In the genomic region with DNA sequence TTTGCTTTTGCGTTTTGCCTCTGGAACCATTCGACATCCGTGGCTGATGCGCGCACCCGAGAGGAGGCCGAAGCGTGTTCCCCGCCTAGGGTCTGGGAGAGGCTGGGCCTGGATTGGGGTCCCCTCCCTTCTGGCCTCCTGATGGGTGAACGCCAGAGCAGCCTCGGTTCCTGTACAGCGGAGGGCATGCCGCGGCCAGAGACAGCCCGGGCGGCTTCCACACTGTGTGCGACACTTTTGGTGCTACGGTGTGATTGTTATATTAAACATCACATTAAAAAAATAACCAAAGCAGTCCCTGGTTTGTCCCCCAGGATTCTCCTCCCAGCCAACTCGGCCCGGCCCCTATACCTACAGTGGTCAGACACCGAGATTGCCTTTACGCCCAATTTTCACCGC, we compare ENCODE assay signal across 9 cellular contexts. TPM values are rescaled to one million over a fixed set of nuclear protein-coding genes. Genes with fewer than 3 reads are reported as not detected.
A peak's percentile ranks its signal among the peaks of the same experiment; 100 is the strongest.
DNase-seq lines count a peak whose midpoint lies in the region; ATAC-seq and TF ChIP-seq lines count a peak whose summit lies in the region.
"Had no signal": no experiment of that assay in that cellular context is flagged by ENCODE, and none has a peak within 500 bp of the region (broad histone marks: within the 10 kb centered on the region; RNA-seq: fewer than 3 reads in every experiment).

No MANE protein-coding gene starts in this region.

- no peak for ATAC-seq in GM19023 (IDR thresholded peaks at IDR 0.05; ENCODE audit: unreplicated experiment)

- H2AFZ ChIP-seq in ACC112 (ENCODE audit: low read length, unreplicated experiment): peak overlapping the region; percentile 87

- H3K4me3 Mint-ChIP-seq in MCF 10A (ENCODE audit: unreplicated experiment): peak overlapping the region; percentile 84

- no peaks in the 10 kb centered on the region for H3K9me3 Mint-ChIP-seq in MCF 10A (ENCODE audit: unreplicated experiment)

- intact Hi-C loops in MCF 10A (cut with micrococcal nuclease): no loop called here

- BruUV-seq in MCF 10A (replicated peaks; lab: Mats Ljungman, UMichigan): no TSS peak

- H3K27ac ChIP-seq in ACC112 (ENCODE audit: low read depth, low read length): no peak overlapping the region
- no peak overlapping the region for H3K27ac ChIP-seq in HL-60 (replicated peaks)
- peak overlapping the region; percentile 64 for H3K27ac ChIP-seq in muscle layer of colon (ENCODE audit: low read depth, low read length)
- H3K27ac ChIP-seq: SJSA1 had no signal

- DNase-seq in HL-60 (ENCODE audit: low read depth in 1 of 2, low spot score in 1 of 2) (no peak), MCF 10A (ENCODE audit: unreplicated experiment) (no peak), SKM-1 (lab: John Stamatoyannopoulos, UW; ENCODE audit: unreplicated experiment) (no peak), AG20443 (ENCODE audit: low spot score) (no peak), SK-N-DZ (ENCODE audit: low spot score) (no peak)

- TF ChIP-seq CTCF in HL-60 (IDR thresholded peaks at IDR 0.05; ENCODE audit: insufficient read depth, low read length): no peak
- TF ChIP-seq CTCF in MCF 10A (IDR thresholded peaks at IDR 0.05; ENCODE audit: unreplicated experiment): no peak

- POLR2A ChIA-PET in MCF 10A (lab: Yijun Ruan, JAX): interaction anchor here (1.0 to 4.4 kb wide), 4 partner anchors 11 to 493 kb away, joined by 3 to 65 read pairs (median 5); partner anchors contain the start of gene HOXA6

- H3K9ac ChIP-seq in muscle layer of colon (ENCODE audit: low read length): no peak overlapping the region

- peak overlapping the region; percentile 43 for H3K27ac Mint-ChIP-seq in MCF 10A (ENCODE audit: low read depth, unreplicated experiment)

- no peaks in the 10 kb centered on the region for H3K36me3 ChIP-seq in ACC112 (ENCODE audit: insufficient read depth, low read length)
- no peaks in the 10 kb centered on the region for H3K36me3 ChIP-seq in muscle layer of colon (ENCODE audit: insufficient read depth, low read length)

- peak overlapping the region; percentile 80 for H3K4me3 ChIP-seq in ACC112 (ENCODE audit: low read depth, low read length)
- H3K4me3 ChIP-seq in HL-60 (replicated peaks; ENCODE audit: insufficient read depth, low read length): peak overlapping the region; percentile 74
- peak overlapping the region; percentile 38 to 71 for H3K4me3 ChIP-seq in muscle layer of colon (ENCODE audit: low read depth in 1 of 2, low read length in 2 of 2)

- H3K79me2 ChIP-seq in ACC112 (ENCODE audit: control insufficient read depth, insufficient read depth, low read length, unreplicated experiment): no peaks in the 10 kb centered on the region

- H3K4me1 Mint-ChIP-seq in MCF 10A (ENCODE audit: insufficient read depth, unreplicated experiment): peaks cover 12% of the 10 kb centered on the region

- H3K4me1 ChIP-seq in ACC112 (ENCODE audit: control insufficient read depth, insufficient read depth, low read length, unreplicated experiment) (no peaks in the 10 kb centered on the region), muscle layer of colon (ENCODE audit: insufficient read depth, low read length) (peaks cover 11% of the 10 kb centered on the region)

- H3K27me3 ChIP-seq in ACC112 (ENCODE audit: insufficient read depth, low read length): peaks cover 95% of the 10 kb centered on the region
- peaks cover 53% of the 10 kb centered on the region for H3K27me3 ChIP-seq in HL-60 (ENCODE audit: insufficient read depth, poor library complexity, severe bottlenecking)
- peaks cover 0 to 17% of the 10 kb centered on the region in 2 donors for H3K27me3 ChIP-seq in muscle layer of colon (ENCODE audit: control insufficient read depth in 1 of 2, insufficient read depth in 2 of 2, low read length in 2 of 2)
- H3K27me3 ChIP-seq: SJSA1 had no signal

- CTCF ChIA-PET in MCF 10A (lab: Yijun Ruan, JAX): interaction anchor here (0.6 to 3.5 kb wide), 12 partner anchors 10 to 956 kb away, joined by 3 to 57 read pairs (median 6); partner anchors contain the start of genes HOXA3 and HOXA6

- no peaks in the 10 kb centered on the region for H3K27me3 Mint-ChIP-seq in MCF 10A (ENCODE audit: insufficient read depth, unreplicated experiment)

- H3K36me3 Mint-ChIP-seq in MCF 10A (ENCODE audit: insufficient read depth, unreplicated experiment): peaks cover 15% of the 10 kb centered on the region

- no peaks in the 10 kb centered on the region for H3K9me3 ChIP-seq in muscle layer of colon (ENCODE audit: low read length)
- H3K9me3 ChIP-seq: SJSA1 had no signal

RNA-seq across cellular contexts. Expression of gene HOXA7, which starts 3.7 kb away (rescaled TPM):
- total RNA-seq in MCF 10A (2022): 0.29 and 0.44 TPM in 2 replicates
- polyA plus RNA-seq in SK-N-DZ (2014; cell fraction: cytosol; rRNA removed): not detected in 2 replicates
- not detected in 2 replicates for polyA plus RNA-seq in SK-N-DZ (2014; cell fraction: nucleus; rRNA removed)

RNA-seq across cellular contexts. Expression of gene HOXA9, which starts 5.2 kb away (rescaled TPM):
- 6.9 and 7.6 TPM in 2 replicates for total RNA-seq in MCF 10A (2022)
- polyA plus RNA-seq in SK-N-DZ (2014; cell fraction: cytosol; rRNA removed): 0.16 TPM in 1 of 2 replicates, not detected in the other
- polyA plus RNA-seq in SK-N-DZ (2014; cell fraction: nucleus; rRNA removed): not detected in 2 replicates

RNA-seq across cellular contexts. Expression of gene HOXA3, which starts 7.8 kb away (rescaled TPM):
- total RNA-seq in MCF 10A (2022): 8.2 and 14.0 TPM in 2 replicates
- polyA plus RNA-seq in SK-N-DZ (2014; cell fraction: cytosol; rRNA removed): not detected in 2 replicates
- polyA plus RNA-seq in SK-N-DZ (2014; cell fraction: nucleus; rRNA removed): not detected in 2 replicates

RNA-seq across cellular contexts. Expression of gene HOXA6, which starts 12.6 kb away (rescaled TPM):
- 0.96 and 2.0 TPM in 2 replicates for total RNA-seq in MCF 10A (2022)
- not detected in 2 replicates for polyA plus RNA-seq in SK-N-DZ (2014; cell fraction: cytosol; rRNA removed)
- polyA plus RNA-seq in SK-N-DZ (2014; cell fraction: nucleus; rRNA removed): not detected in 2 replicates

RNA-seq across cellular contexts. Expression of gene HOXA10, which starts 14.0 kb away (rescaled TPM):
- total RNA-seq in MCF 10A (2022): 3.9 and 5.6 TPM in 2 replicates
- not detected in 2 replicates for polyA plus RNA-seq in SK-N-DZ (2014; cell fraction: cytosol; rRNA removed)
- not detected in 2 replicates for polyA plus RNA-seq in SK-N-DZ (2014; cell fraction: nucleus; rRNA removed)
